In genomic region chr5:163695817-163696216, GRCh38 we compare ENCODE assay signal across 17 cellular contexts.
DNase-seq lines count a peak whose midpoint lies in the region; ATAC-seq, FAIRE-seq and TF ChIP-seq lines count a peak whose summit lies in the region.
"Had no signal": no experiment of that assay in that cellular context is flagged by ENCODE, and none has a peak within 500 bp of the region (broad histone marks: within the 10 kb centered on the region; RNA-seq: fewer than 3 reads in every experiment).

No MANE protein-coding gene starts in this region.

- H3K9me3 ChIP-seq in GM12878 (replicated peaks; ENCODE audit: control insufficient read depth, insufficient read depth, low read length) (no peaks in the 10 kb centered on the region), skeletal muscle satellite cell (replicated peaks; ENCODE audit: low read length) (no peaks in the 10 kb centered on the region), uterus (no peaks in the 10 kb centered on the region)
- H3K9me3 ChIP-seq: colonic mucosa, SJSA1, stomach had no signal

- CTCF ChIA-PET in GM12878 (lab: Yijun Ruan, JAX): interaction anchor here (1.0 to 2.0 kb wide), 12 partner anchors 9 to 808 kb away, joined by 3 to 16 read pairs (median 4); no protein-coding TSS in a partner anchor

- H3K4me2 ChIP-seq in GM12878 (ENCODE audit: control insufficient read depth, insufficient read depth) (no peak overlapping the region), skeletal muscle satellite cell (ENCODE audit: low read length) (peak overlapping the region; percentile 62)

- H4K20me1 ChIP-seq in GM12878 (ENCODE audit: control insufficient read depth, insufficient read depth): no peaks in the 10 kb centered on the region

- ATAC-seq in GM21723 (IDR thresholded peaks at IDR 0.05; ENCODE audit: unreplicated experiment): peak; percentile 12
- peak; percentile 15; the same call in 2 of the 3 replicates for ATAC-seq in GM12878
- ATAC-seq in HG02588 (IDR thresholded peaks at IDR 0.05; ENCODE audit: unreplicated experiment): no peak

- H3K4me3 ChIP-seq in GM12878: no peak overlapping the region
- no peak overlapping the region for H3K4me3 ChIP-seq in skeletal muscle satellite cell (ENCODE audit: low read length)
- no peak overlapping the region for H3K4me3 ChIP-seq in uterus
- H3K4me3 ChIP-seq: colonic mucosa, SJSA1, stomach had no signal

- no peaks in the 10 kb centered on the region for H3K79me2 ChIP-seq in GM12878 (ENCODE audit: control insufficient read depth, insufficient read depth, low read length)

- WGBS in GM12878 (ENCODE audit: insufficient coverage, insufficient replicate concordance, low lambda C conversion rate, missing lambda C conversion rate): 25% methylated on average over 4 of the region's 4 CpGs

- H3K27ac ChIP-seq in GM12878 (ENCODE audit: control insufficient read depth, insufficient read depth): no peak overlapping the region
- H3K27ac ChIP-seq in uterus: no peak overlapping the region
- H3K27ac ChIP-seq: colonic mucosa, SJSA1, stomach had no signal

- H3K4me1 ChIP-seq in GM12878 (ENCODE audit: control insufficient read depth, insufficient read depth, low read length) (no peaks in the 10 kb centered on the region), skeletal muscle satellite cell (ENCODE audit: control insufficient read depth, insufficient read depth, low read length) (no peaks in the 10 kb centered on the region), uterus (no peaks in the 10 kb centered on the region)
- H3K4me1 ChIP-seq: colonic mucosa, SJSA1, stomach had no signal

- TF ChIP-seq CTCF in GM12878 (IDR thresholded peaks at IDR 0.05 in 2 of 3, conservative IDR thresholded peaks at IDR 0.05 in 1 of 3; ENCODE audit: control insufficient read depth in 2 of 3, extremely low read depth in 1 of 3, insufficient read depth in 1 of 3, low read depth in 3 of 3, low read length in 3 of 3) (no peak), uterus (IDR thresholded peaks at IDR 0.05) (no peak)

- H3K27me3 ChIP-seq in GM12878 (replicated peaks in 1 of 2; ENCODE audit: control insufficient read depth in 2 of 2, insufficient read depth in 2 of 2, low read length in 1 of 2): no peaks in the 10 kb centered on the region
- H3K27me3 ChIP-seq in skeletal muscle satellite cell (ENCODE audit: control insufficient read depth, insufficient read depth, low read length): no peaks in the 10 kb centered on the region
- no peaks in the 10 kb centered on the region for H3K27me3 ChIP-seq in uterus
- H3K27me3 ChIP-seq: colonic mucosa, SJSA1, stomach had no signal

- H2AFZ ChIP-seq in GM12878 (ENCODE audit: control insufficient read depth, low read depth, low read length): no peak overlapping the region

- no peak for TF ChIP-seq RAD21 in GM12878 (IDR thresholded peaks at IDR 0.05; ENCODE audit: insufficient read depth, low read depth, low read length)

- FAIRE-seq in GM12878 (lab: Jason Lieb, UNC): no peak
- FAIRE-seq: HTR-8/SVneo had no signal

- no peaks in the 10 kb centered on the region for H3K36me3 ChIP-seq in GM12878 (ENCODE audit: control insufficient read depth in 2 of 2, insufficient read depth in 2 of 2, low read length in 1 of 2)
- no peaks in the 10 kb centered on the region for H3K36me3 ChIP-seq in skeletal muscle satellite cell (ENCODE audit: insufficient read depth, low read length)
- H3K36me3 ChIP-seq in uterus: no peaks in the 10 kb centered on the region
- H3K36me3 ChIP-seq: colonic mucosa, SJSA1, stomach had no signal

- intact Hi-C loops in GM12878 (cut with micrococcal nuclease; ENCODE audit: unreplicated experiment): loop anchor here (2.0 to 5.0 kb wide), 3 partner anchors 134 to 977 kb away; no protein-coding TSS in a partner anchor
- intact Hi-C loops in uterus (cut with DNase I; ENCODE audit: low total_unique reads): no loop called here

- RAD21 ChIA-PET in GM12878 (lab: Charles Lee; ENCODE audit: unreplicated experiment): interaction anchor here (0.7 to 1.6 kb wide), 10 partner anchors 10 to 808 kb away, joined by 3 to 17 read pairs (median 4); no protein-coding TSS in a partner anchor

- no peak for TF ChIP-seq POLR2A in GM12878 (IDR thresholded peaks at IDR 0.05; ENCODE audit: low read depth, low read length)
- no peak for TF ChIP-seq POLR2A in uterus (IDR thresholded peaks at IDR 0.05)

- in situ Hi-C loops in GM12878 (cut with MboI): loop anchor here (5.0 kb wide), 1 partner anchor 806 kb away; no protein-coding TSS in a partner anchor

- POLR2A ChIA-PET in GM12878 (lab: Charles Lee): interaction anchor here (0.5 kb wide), 1 partner anchor 1375 kb away, joined by 4 read pairs; no protein-coding TSS in a partner anchor

- DNase-seq in NCI-H69 (lab: John Stamatoyannopoulos, UW): peak; percentile 91
- DNase-seq in GM12878 (ENCODE audit: low read depth, low spot score): no peak
- DNase-seq in uterus: no peak
- no peak for DNase-seq in AG08396 (ENCODE audit: low spot score)
- DNase-seq: activated CD4-positive, alpha-beta memory T cell treated with anti-CD3 and anti-CD28 coated beads, Interleukin-2, amount 10 ng/mL, durations not matched to agents 7 days and 5 days; activated gamma-delta T cell; activated T-cell treated with anti-CD3 and anti-CD28 coated beads for 4 hours; NCI-H2107; NCI-H510A; stimulated activated CD4-positive, alpha-beta T cell treated with anti-CD3 and anti-CD28 coated beads, Interleukin-4, amount 100 ng/mL, for 24 hours; stomach had no signal

- SMC1A ChIA-PET in GM12878 (lab: Charles Lee; ENCODE audit: uncharacterized antibody, unreplicated experiment): interaction anchor here (0.6 to 2.1 kb wide), 12 partner anchors 10 to 808 kb away, joined by 3 to 9 read pairs (median 3); no protein-coding TSS in a partner anchor

- H3K9ac ChIP-seq in GM12878 (ENCODE audit: control insufficient read depth, insufficient read depth, low read length) (no peak overlapping the region), skeletal muscle satellite cell (ENCODE audit: low read depth, low read length) (no peak overlapping the region)

- BruUV-seq in GM12878 (replicated peaks; lab: Mats Ljungman, UMichigan): no TSS peak

- no peak for TF ChIP-seq EP300 in GM12878 (IDR thresholded peaks at IDR 0.05; ENCODE audit: borderline replicate concordance in 1 of 2, control insufficient read depth in 1 of 2, low read depth in 2 of 2, low read length in 2 of 2)

TF ChIP-seq in GM12878, 131 proteins besides CTCF, POLR2A, EP300 and RAD21:
- TF ChIP-seq SRF (IDR thresholded peaks at IDR 0.05; ENCODE audit: low read depth in 2 of 2, low read length in 2 of 2) (no peak), RBBP5 (conservative IDR thresholded peaks at IDR 0.05) (no peak), ZBED1 (IDR thresholded peaks at IDR 0.05; ENCODE audit: borderline replicate concordance) (no peak), FOS (IDR thresholded peaks at IDR 0.05; ENCODE audit: borderline replicate concordance, extremely low read depth, insufficient read length) (no peak), CEBPZ (IDR thresholded peaks at IDR 0.05; ENCODE audit: low read depth, low read length) (no peak), GABPA (IDR thresholded peaks at IDR 0.05; ENCODE audit: low read depth) (no peak), ESRRA (IDR thresholded peaks at IDR 0.05; ENCODE audit: low read length) (no peak), ETV6 (conservative IDR thresholded peaks at IDR 0.05 in 1 of 2, IDR thresholded peaks at IDR 0.05 in 1 of 2; ENCODE audit: borderline replicate concordance in 1 of 2, low read depth in 1 of 2) (no peak)
TF ChIP-seq in GM12878: peak in this region for 0.
